27 cellular contexts compared by ENCODE assay signal in the genomic region with DNA sequence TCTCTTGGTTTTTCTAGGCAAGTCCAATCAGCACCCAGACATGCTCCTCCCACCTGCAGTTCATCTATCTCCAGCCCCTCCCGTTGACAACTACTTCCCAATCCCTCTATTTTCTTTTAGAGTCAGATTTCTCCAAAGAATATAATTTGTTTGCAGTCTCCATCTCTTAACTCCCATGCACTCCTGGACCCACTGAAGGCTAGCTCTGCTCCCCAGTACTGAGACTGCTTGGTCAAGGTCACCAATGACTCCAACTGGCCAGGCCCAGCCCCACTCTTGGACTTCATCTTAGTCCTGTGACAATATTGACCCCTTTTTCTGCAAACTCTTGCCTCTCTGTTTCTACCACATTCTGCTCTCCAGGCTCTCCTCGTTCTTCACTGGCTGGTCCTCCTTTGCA.
"Had no signal": no experiment of that assay in that cellular context is flagged by ENCODE, and none has a peak within 500 bp of the region (broad histone marks: within the 10 kb centered on the region; RNA-seq: fewer than 3 reads in every experiment).

No MANE protein-coding gene starts in this region.

- H3K27me3 ChIP-seq: colonic mucosa, esophagus muscularis mucosa, esophagus squamous epithelium, gastrocnemius medialis, gastroesophageal sphincter, heart left ventricle, heart right ventricle, hepatocyte had no signal

- H3K9me3 ChIP-seq: colonic mucosa, esophagus muscularis mucosa, esophagus squamous epithelium, gastrocnemius medialis, gastroesophageal sphincter, heart left ventricle, heart right ventricle had no signal

- H3K79me2 ChIP-seq: hepatocyte had no signal

- H3K9me3 Mint-ChIP-seq: dendritic cell treated with granulocyte-macrophage colony-stimulating factor and Interleukin-4, amounts not matched to agents 40 ng/mL and 50 ng/mL, for 4 days; effector memory CD8-positive, alpha-beta T cell had no signal

- ATAC-seq: effector memory CD8-positive, alpha-beta T cell; esophagus mucosa; foreskin keratinocyte; gastrocnemius medialis; gastroesophageal sphincter; heart left ventricle; heart right ventricle had no signal

- H3K27ac ChIP-seq: colonic mucosa, dorsolateral prefrontal cortex, epithelial cell of prostate, esophagus muscularis mucosa, esophagus squamous epithelium, foreskin keratinocyte, gastrocnemius medialis, gastroesophageal sphincter, heart left ventricle, heart right ventricle, hepatocyte had no signal

- H3K4me2 ChIP-seq: hepatocyte had no signal

- H3K4me1 ChIP-seq: esophagus muscularis mucosa, foreskin keratinocyte, gastroesophageal sphincter had no signal

- H3K4me3 Mint-ChIP-seq: dendritic cell treated with granulocyte-macrophage colony-stimulating factor and Interleukin-4, amounts not matched to agents 40 ng/mL and 50 ng/mL, for 4 days; effector memory CD8-positive, alpha-beta T cell had no signal

- H3K27ac Mint-ChIP-seq: dendritic cell treated with granulocyte-macrophage colony-stimulating factor and Interleukin-4, amounts not matched to agents 40 ng/mL and 50 ng/mL, for 4 days; effector memory CD8-positive, alpha-beta T cell had no signal

- H3K4me3 ChIP-seq: colonic mucosa, dorsolateral prefrontal cortex, esophagus muscularis mucosa, esophagus squamous epithelium, gastrocnemius medialis, gastroesophageal sphincter, heart left ventricle, heart right ventricle, hepatocyte had no signal

- H3K36me3 ChIP-seq: colonic mucosa, esophagus muscularis mucosa, esophagus squamous epithelium, gastrocnemius medialis, gastroesophageal sphincter, heart left ventricle, heart right ventricle had no signal

- FAIRE-seq: colon, endometrium, endothelial cell of umbilical vein, frontal cortex had no signal

- H2AFZ ChIP-seq: hepatocyte had no signal

- DNase-seq: colonic mucosa; cortex of kidney; dermis blood vessel endothelial cell; dorsolateral prefrontal cortex; effector CD4-positive, alpha-beta T cell; effector CD8-positive, alpha-beta T cell; effector memory CD4-positive, alpha-beta T cell; effector memory CD8-positive, alpha-beta T cell; esophagus squamous epithelium; foreskin fibroblast; foreskin keratinocyte; foreskin melanocyte; gastrocnemius medialis; glutamatergic neuron; heart left ventricle; heart right ventricle; hippocampal formation had no signal
